In the genomic region with DNA sequence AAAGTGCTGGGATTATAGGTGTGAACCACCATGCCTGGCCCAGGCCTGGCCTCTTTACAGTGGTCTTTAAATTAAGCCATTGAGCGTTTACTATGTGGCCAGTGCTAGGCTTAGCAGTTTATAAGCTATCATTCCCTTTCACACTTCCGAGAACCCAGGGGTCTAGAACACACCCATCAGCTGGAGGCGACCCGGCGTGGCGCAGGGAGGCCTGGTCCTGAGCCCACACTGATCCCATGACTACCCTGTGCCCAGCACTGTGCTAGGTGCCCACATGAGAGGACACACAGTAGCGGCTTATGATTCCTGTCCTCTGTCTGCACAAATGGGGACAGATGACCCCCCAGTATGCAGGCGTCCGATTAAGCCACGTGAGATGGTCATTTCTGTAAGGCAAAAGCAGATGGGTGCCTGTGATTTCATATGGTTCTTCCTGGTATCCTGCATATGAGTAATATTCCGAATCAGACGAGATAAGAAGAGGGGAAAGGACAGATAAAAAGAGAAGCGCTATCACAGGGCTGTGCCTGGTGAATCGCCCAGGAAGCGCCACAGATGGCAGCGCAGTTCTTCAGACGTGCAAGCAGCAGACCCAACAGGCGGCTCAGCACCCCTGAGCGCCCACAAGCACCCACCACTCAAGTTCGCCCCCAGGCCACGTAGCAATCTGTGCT, we compare ENCODE assay signal across 13 cellular contexts. TPM values are rescaled to one million over a fixed set of nuclear protein-coding genes. Genes with fewer than 3 reads are reported as not detected.
"Had no signal": no experiment of that assay in that cellular context is flagged by ENCODE, and none has a peak within 500 bp of the region (broad histone marks: within the 10 kb centered on the region; RNA-seq: fewer than 3 reads in every experiment).

No MANE protein-coding gene starts in this region.

- DNase-seq: activated CD4-positive, alpha-beta T cell treated with anti-CD3 and anti-CD28 coated beads, Interleukin-2, amount 10 ng/mL, durations not matched to agents 7 days and 5 days; activated CD8-positive, alpha-beta T cell treated with anti-CD3 and anti-CD28 coated beads, Interleukin-2, amount 10 ng/mL, durations not matched to agents 7 days and 5 days; activated naive CD4-positive, alpha-beta T cell treated with anti-CD3 and anti-CD28 coated beads for 36 hours; activated T-cell treated with anti-CD3 and anti-CD28 coated beads, Interleukin-2, amount 50 U/mL, for 4 hours; aorta; effector CD8-positive, alpha-beta T cell; left colon; retina; stimulated activated CD4-positive, alpha-beta T cell treated with anti-CD3 and anti-CD28 coated beads, Interleukin-2, amount 100 ng/mL, for 24 hours; stimulated activated naive CD8-positive, alpha-beta T cell treated with anti-CD3 and anti-CD28 coated beads, Interleukin-15, Interleukin-2, amounts not matched to agents 100 U/mL and 50 U/mL, for 24 hours; transverse colon had no signal

- H3K4me3 ChIP-seq: breast epithelium, transverse colon, vagina had no signal

- H3K27me3 ChIP-seq: breast epithelium, transverse colon, vagina had no signal

- H3K36me3 ChIP-seq: breast epithelium had no signal

- H3K9me3 ChIP-seq: breast epithelium, transverse colon, vagina had no signal

RNA-seq across cellular contexts. Expression of a gene that starts 9.8 kb away (rescaled TPM):
- polyA plus RNA-seq: aorta had no signal
